Comparison of ENCODE assay signal across 9 cellular contexts in the genomic region with DNA sequence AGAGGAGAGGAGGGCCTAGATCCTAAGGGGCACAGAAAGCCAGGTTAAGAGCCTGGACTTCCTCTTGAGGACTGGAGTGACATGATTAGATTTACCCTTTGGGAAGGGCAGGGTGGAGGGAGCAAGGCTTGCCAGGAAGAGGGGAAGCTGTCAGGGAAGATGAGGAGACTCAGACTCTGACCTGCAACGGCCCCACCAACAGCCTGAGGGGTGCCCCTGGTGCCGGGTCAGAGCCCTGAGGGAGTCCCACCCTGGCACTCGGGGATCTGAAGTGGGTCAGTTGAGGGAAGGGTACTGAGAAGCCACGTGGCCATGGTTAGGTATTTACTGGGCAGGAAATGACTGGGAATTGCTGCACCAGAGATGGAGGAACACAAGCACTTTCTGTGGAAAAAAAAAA. TPM values are rescaled to one million over a fixed set of nuclear protein-coding genes. Genes with fewer than 3 reads are reported as not detected.
DNase-seq lines count a peak whose midpoint lies in the region; ATAC-seq, FAIRE-seq and TF ChIP-seq lines count a peak whose summit lies in the region.
"Had no signal": no experiment of that assay in that cellular context is flagged by ENCODE, and none has a peak within 500 bp of the region (broad histone marks: within the 10 kb centered on the region; RNA-seq: fewer than 3 reads in every experiment).

No MANE protein-coding gene starts in this region.

- CTCF ChIA-PET in activated CD8-positive, alpha-beta T cell treated with anti-CD3 and anti-CD28 coated beads, Interleukin-2, amount 10 ng/mL, durations not matched to agents 7 days and 5 days (lab: Charles Lee): interaction anchor here (1.2 to 11.7 kb wide), 8 partner anchors 10 to 88 kb away, joined by 3 to 152 read pairs (median 7); no protein-coding TSS in a partner anchor

- no peaks in the 10 kb centered on the region for H3K9me3 Mint-ChIP-seq in activated CD8-positive, alpha-beta T cell treated with anti-CD3 and anti-CD28 coated beads, Interleukin-2, amount 10 ng/mL, durations not matched to agents 7 days and 5 days (ENCODE audit: insufficient read depth)

- H3K27ac ChIP-seq in right cardiac atrium (ENCODE audit: low read length): peak overlapping the region; percentile 94
- H3K27ac ChIP-seq in sigmoid colon: peak overlapping the region; percentile 53 to 77 (median 66)

- no peak overlapping the region for H3K4me3 ChIP-seq in right cardiac atrium (ENCODE audit: low read length)
- H3K4me3 ChIP-seq in sigmoid colon: no peak overlapping the region

- ATAC-seq in activated CD8-positive, alpha-beta T cell treated with anti-CD3 and anti-CD28 coated beads, Interleukin-2, amount 10 ng/mL, durations not matched to agents 7 days and 5 days: no peak
- peak; percentile 15 to 36 for ATAC-seq in right cardiac atrium
- ATAC-seq in GM21515 (IDR thresholded peaks at IDR 0.05; ENCODE audit: unreplicated experiment): no peak

- TF ChIP-seq CTCF in sigmoid colon (IDR thresholded peaks at IDR 0.05): no peak

- 59% methylated on average over 4 of the region's 4 CpGs for WGBS in right cardiac atrium
- WGBS in sigmoid colon, 2 donors: 25 to 60% methylated on average over 4 of the region's 4 CpGs

- no peaks in the 10 kb centered on the region for H3K9me3 ChIP-seq in right cardiac atrium (ENCODE audit: control insufficient read depth, low read length)
- no peaks in the 10 kb centered on the region for H3K9me3 ChIP-seq in sigmoid colon

- H3K4me3 Mint-ChIP-seq in activated CD8-positive, alpha-beta T cell treated with anti-CD3 and anti-CD28 coated beads, Interleukin-2, amount 10 ng/mL, durations not matched to agents 7 days and 5 days: peak overlapping the region; percentile 49

- DNase-seq in ELR (ENCODE audit: low read depth) (peak; percentile 25), right cardiac atrium (peak in 2 of 3 donors; percentile 58 to 65), sigmoid colon (no peak), RCC 7860 (ENCODE audit: low spot score) (no peak), NCI-H1417 (lab: John Stamatoyannopoulos, UW) (no peak)
- DNase-seq in activated CD8-positive, alpha-beta T cell treated with anti-CD3 and anti-CD28 coated beads, Interleukin-2, amount 10 ng/mL, durations not matched to agents 7 days and 5 days: no peak
- no peak for DNase-seq in activated effector memory CD4-positive, alpha-beta T cell treated with anti-CD3 and anti-CD28 coated beads, Interleukin-2, amount 50 U/mL, for 16 hours
- DNase-seq: NCI-H1694 had no signal

- peaks cover 0 to 19% (median 0%) of the 10 kb centered on the region in 4 donors for H3K36me3 ChIP-seq in sigmoid colon

- no peak for FAIRE-seq in RCC 7860 (lab: Jason Lieb, UNC)

- H3K27me3 ChIP-seq in right cardiac atrium (ENCODE audit: control insufficient read depth, insufficient read depth) (no peaks in the 10 kb centered on the region), sigmoid colon (no peaks in the 10 kb centered on the region)

- intact Hi-C loops in right cardiac atrium (cut with DNase I): no loop called here
- intact Hi-C loops in sigmoid colon (cut with DNase I): no loop called here

- TF ChIP-seq POLR2A in sigmoid colon (IDR thresholded peaks at IDR 0.05): no peak

- H3K36me3 Mint-ChIP-seq in activated CD8-positive, alpha-beta T cell treated with anti-CD3 and anti-CD28 coated beads, Interleukin-2, amount 10 ng/mL, durations not matched to agents 7 days and 5 days (ENCODE audit: low read depth): peaks cover 36% of the 10 kb centered on the region

- POLR2A ChIA-PET in activated CD8-positive, alpha-beta T cell treated with anti-CD3 and anti-CD28 coated beads, Interleukin-2, amount 10 ng/mL, durations not matched to agents 7 days and 5 days (lab: Charles Lee): interaction anchor here (0.7 to 1.9 kb wide), 5 partner anchors 9 to 65 kb away, joined by 3 to 14 read pairs (median 3); no protein-coding TSS in a partner anchor

- H3K4me1 ChIP-seq in right cardiac atrium (ENCODE audit: control insufficient read depth, insufficient read depth, low read length): peaks cover 42% of the 10 kb centered on the region
- peaks cover 0 to 58% (median 52%) of the 10 kb centered on the region in 4 donors for H3K4me1 ChIP-seq in sigmoid colon

- H3K4me1 Mint-ChIP-seq in activated CD8-positive, alpha-beta T cell treated with anti-CD3 and anti-CD28 coated beads, Interleukin-2, amount 10 ng/mL, durations not matched to agents 7 days and 5 days (ENCODE audit: low read depth): peaks cover 51% of the 10 kb centered on the region

- peak overlapping the region; percentile 94 for H3K27ac Mint-ChIP-seq in activated CD8-positive, alpha-beta T cell treated with anti-CD3 and anti-CD28 coated beads, Interleukin-2, amount 10 ng/mL, durations not matched to agents 7 days and 5 days

- no peaks in the 10 kb centered on the region for H3K27me3 Mint-ChIP-seq in activated CD8-positive, alpha-beta T cell treated with anti-CD3 and anti-CD28 coated beads, Interleukin-2, amount 10 ng/mL, durations not matched to agents 7 days and 5 days (ENCODE audit: low read depth)

- TF ChIP-seq EP300 in sigmoid colon (IDR thresholded peaks at IDR 0.05): no peak

RNA-seq across cellular contexts. Expression of gene ECE1, which starts 9.8 kb away (rescaled TPM):
- total RNA-seq in activated CD8-positive, alpha-beta T cell treated with anti-CD3 and anti-CD28 coated beads, Interleukin-2, amount 10 ng/mL, durations not matched to agents 7 days and 5 days: 10 to 100 TPM; 70.9 to 72.5 TPM
- total RNA-seq in right cardiac atrium (100 to 1,000 TPM in 3 of 4 donors, 10 to 100 TPM in 1; 99.1 to 158 (median 114) TPM), sigmoid colon (100 to 1,000 TPM in 1 of 4 donors, 10 to 100 TPM in 3; 62.9 to 112 (median 80.8) TPM)
- polyA plus RNA-seq in right cardiac atrium (76.2 TPM), sigmoid colon (10 to 100 TPM; 10.2 to 73.8 (median 13.6) TPM)

Comparison
In these comparisons a context has a peak if more than half of its experiments do, and no peak if none do; other contexts are left out.
1. DNase-seq: peak in ELR (single experiment) and right cardiac atrium (2 of 3); none in activated CD8-positive, alpha-beta T cell treated with anti-CD3 and anti-CD28 coated beads, Interleukin-2, amount 10 ng/mL, durations not matched to agents 7 days and 5 days (single experiment), sigmoid colon (single experiment), activated effector memory CD4-positive, alpha-beta T cell treated with anti-CD3 and anti-CD28 coated beads, Interleukin-2, amount 50 U/mL, for 16 hours (single experiment), RCC 7860 (single experiment) and NCI-H1417 (0 of 3).
2. ATAC-seq: peak in right cardiac atrium (2 of 2); none in activated CD8-positive, alpha-beta T cell treated with anti-CD3 and anti-CD28 coated beads, Interleukin-2, amount 10 ng/mL, durations not matched to agents 7 days and 5 days (single experiment) and GM21515 (single experiment).